ENCODE assay signal across 16 cellular contexts in genomic region chr2:238688197-238689153, GRCh38.
DNase-seq lines count a peak whose midpoint lies in the region; ATAC-seq and TF ChIP-seq lines count a peak whose summit lies in the region.
"Had no signal": no experiment of that assay in that cellular context is flagged by ENCODE, and none has a peak within 500 bp of the region (broad histone marks: within the 10 kb centered on the region; RNA-seq: fewer than 3 reads in every experiment).

No MANE protein-coding gene starts in this region.

- TF ChIP-seq CTCF in AG09309 (IDR thresholded peaks at IDR 0.05; ENCODE audit: control insufficient read depth, insufficient read depth, low read depth, low read length, missing control alignments) = no peak
- no peak for TF ChIP-seq CTCF in upper lobe of right lung (IDR thresholded peaks at IDR 0.05)

- H3K79me1 ChIP-seq in trophoblast cell (ENCODE audit: low read length) = no peaks in the 10 kb centered on the region

- intact Hi-C loops in upper lobe of right lung (cut with DNase I) = no loop called here

- peak overlapping the region; percentile 16 for H3K4me2 ChIP-seq in GM23248 (ENCODE audit: unreplicated experiment)
- H3K4me2 ChIP-seq in trophoblast cell (ENCODE audit: low read length) = no peak overlapping the region

- H4K20me1 ChIP-seq in GM23248 (ENCODE audit: insufficient read depth) = no peaks in the 10 kb centered on the region
- H4K20me1 ChIP-seq: BLaER1 treated with 17β-estradiol and CSF1 and Interleukin-3, amounts not matched to agents 10 nM and 100 nM had no signal

- H3F3A ChIP-seq in GM23248 (ENCODE audit: insufficient read depth) = peaks cover 52% of the 10 kb centered on the region

- no peak overlapping the region for H2BK120ac ChIP-seq in trophoblast cell (ENCODE audit: insufficient read depth, low read length, poor library complexity)

- H4K12ac ChIP-seq in trophoblast cell (ENCODE audit: low read depth, low read length) = no peak overlapping the region

- no peak overlapping the region for H4K91ac ChIP-seq in trophoblast cell (ENCODE audit: low read depth, low read length)

- no peak overlapping the region for H3K18ac ChIP-seq in trophoblast cell (ENCODE audit: low read length)

- H3K79me2 ChIP-seq in GM23248 (ENCODE audit: insufficient read depth) (peaks cover 6% of the 10 kb centered on the region; the same call in 1 of the 2 replicates), trophoblast cell (ENCODE audit: control insufficient read depth, insufficient read depth, low read length, poor library complexity) (no peaks in the 10 kb centered on the region)

- H3K4me3 ChIP-seq in AG09309 (ENCODE audit: control insufficient read depth, low read depth, low read length) (no peak overlapping the region), GM23248 (peak overlapping the region; percentile 45; the same call in 1 of the 2 replicates), trophoblast cell (ENCODE audit: low read depth, low read length) (no peak overlapping the region), upper lobe of right lung (no peak overlapping the region)
- H3K4me3 ChIP-seq: BLaER1 treated with 17β-estradiol and CSF1 and Interleukin-3, amounts not matched to agents 10 nM and 100 nM; Peyer's patch had no signal

- H3K4me1 ChIP-seq in GM23248 (ENCODE audit: insufficient read depth) = peaks cover 69% of the 10 kb centered on the region
- H3K4me1 ChIP-seq in trophoblast cell (ENCODE audit: control insufficient read depth in 1 of 2, insufficient read depth in 2 of 2, low read length in 2 of 2) = no peaks in the 10 kb centered on the region
- H3K4me1 ChIP-seq in upper lobe of right lung = no peaks in the 10 kb centered on the region
- H3K4me1 ChIP-seq: Peyer's patch had no signal

- H3K23ac ChIP-seq in trophoblast cell (ENCODE audit: low read length) = no peak overlapping the region

- H3K9me2 ChIP-seq in GM23248 (ENCODE audit: insufficient read depth) = no peaks in the 10 kb centered on the region

- H3K9ac ChIP-seq in GM23248 (peak overlapping the region; percentile 74), trophoblast cell (ENCODE audit: low read length) (no peak overlapping the region)
- H3K9ac ChIP-seq: BLaER1 treated with 17β-estradiol and CSF1 and Interleukin-3, amounts not matched to agents 10 nM and 100 nM had no signal

- ATAC-seq in upper lobe of right lung = no peak
- no peak for ATAC-seq in GM18511 (IDR thresholded peaks at IDR 0.05; ENCODE audit: unreplicated experiment)
- ATAC-seq: HCT116 had no signal

- H2AK5ac ChIP-seq in trophoblast cell (ENCODE audit: low read length) = no peak overlapping the region

- peak overlapping the region; percentile 95 for H3K27ac ChIP-seq in GM23248
- no peak overlapping the region for H3K27ac ChIP-seq in trophoblast cell (ENCODE audit: low read depth, low read length)
- H3K27ac ChIP-seq in upper lobe of right lung = no peak overlapping the region
- H3K27ac ChIP-seq: BLaER1 treated with 17β-estradiol and CSF1 and Interleukin-3, amounts not matched to agents 10 nM and 100 nM; Peyer's patch had no signal

- no peaks in the 10 kb centered on the region for H3K9me3 ChIP-seq in GM23248 (ENCODE audit: low read depth)
- peaks cover 6% of the 10 kb centered on the region for H3K9me3 ChIP-seq in trophoblast cell (ENCODE audit: insufficient read depth, low read depth, low read length)
- no peaks in the 10 kb centered on the region for H3K9me3 ChIP-seq in upper lobe of right lung
- H3K9me3 ChIP-seq: Peyer's patch had no signal

- H2BK12ac ChIP-seq in trophoblast cell (ENCODE audit: low read length) = no peak overlapping the region

- 9 to 13% methylated on average over 24 of the region's 24 CpGs for WGBS in GM23248 (ENCODE audit: low coverage in 1 of 2, low lambda C conversion rate in 2 of 2, missing lambda C conversion rate in 2 of 2), 2 experiments
- no CpG with 5 or more reads among the region's 24 CpGs for WGBS in trophoblast cell (ENCODE audit: extremely low coverage, insufficient coverage, insufficient read length)

- H3K36me3 ChIP-seq in GM23248 (ENCODE audit: low read depth) = no peaks in the 10 kb centered on the region
- no peaks in the 10 kb centered on the region for H3K36me3 ChIP-seq in trophoblast cell (ENCODE audit: control insufficient read depth in 1 of 2, insufficient read depth in 2 of 2, low read length in 2 of 2)
- H3K36me3 ChIP-seq in upper lobe of right lung = no peaks in the 10 kb centered on the region
- H3K36me3 ChIP-seq: BLaER1 treated with 17β-estradiol and CSF1 and Interleukin-3, amounts not matched to agents 10 nM and 100 nM; Peyer's patch had no signal

- no peak overlapping the region for H2BK5ac ChIP-seq in trophoblast cell (ENCODE audit: low read depth, low read length, poor library complexity)

- no peak overlapping the region for H3K14ac ChIP-seq in trophoblast cell (ENCODE audit: low read length)

- in situ Hi-C loops in GM23248 (cut with MboI) = loop anchor here (10.0 kb wide), 1 partner anchor 96 kb away; no protein-coding TSS in a partner anchor

- H3K27me3 ChIP-seq in GM23248 (replicated peaks; ENCODE audit: insufficient read depth) (no peaks in the 10 kb centered on the region), trophoblast cell (ENCODE audit: insufficient read depth, low read length) (no peaks in the 10 kb centered on the region), upper lobe of right lung (no peaks in the 10 kb centered on the region)
- H3K27me3 ChIP-seq: BLaER1 treated with 17β-estradiol and CSF1 and Interleukin-3, amounts not matched to agents 10 nM and 100 nM; Peyer's patch had no signal

- H2AFZ ChIP-seq in GM23248 (peak overlapping the region; percentile 16), trophoblast cell (ENCODE audit: insufficient read depth, low read length, poor library complexity) (no peak overlapping the region)

- no peak overlapping the region for H3K4ac ChIP-seq in trophoblast cell (ENCODE audit: low read depth, low read length)

- no peak overlapping the region for H4K8ac ChIP-seq in trophoblast cell (ENCODE audit: low read depth, low read length)

- DNase-seq in AG09309 (ENCODE audit: low read depth) (peak; percentile 62), GM23248 (peak; percentile 90), fibroblast of gingiva (ENCODE audit: low read depth) (peak; percentile 30), trophoblast cell (peak; percentile 43 to 79), upper lobe of right lung (no peak)
- no peak for DNase-seq in activated CD4-positive, alpha-beta T cell treated with anti-CD3 and anti-CD28 coated beads, Interleukin-2, amount 50 U/mL, for 48 hours
- DNase-seq: KBM-7, NCI-H1048, NCI-H146, NCI-H2081 treated with DMSO at 0.1 percent for 48 hours, NCI-H524, Peyer's patch, Right ventricle myocardium superior had no signal

Comparison
In these comparisons a context has a peak if more than half of its experiments do, and no peak if none do; other contexts are left out.
1. DNase-seq: peak in AG09309 (single experiment), GM23248 (single experiment), fibroblast of gingiva (single experiment) and trophoblast cell (2 of 2); none in upper lobe of right lung (single experiment) and activated CD4-positive, alpha-beta T cell treated with anti-CD3 and anti-CD28 coated beads, Interleukin-2, amount 50 U/mL, for 48 hours (0 of 2).